ENCODE assay signal across 10 cellular contexts in the genomic region with DNA sequence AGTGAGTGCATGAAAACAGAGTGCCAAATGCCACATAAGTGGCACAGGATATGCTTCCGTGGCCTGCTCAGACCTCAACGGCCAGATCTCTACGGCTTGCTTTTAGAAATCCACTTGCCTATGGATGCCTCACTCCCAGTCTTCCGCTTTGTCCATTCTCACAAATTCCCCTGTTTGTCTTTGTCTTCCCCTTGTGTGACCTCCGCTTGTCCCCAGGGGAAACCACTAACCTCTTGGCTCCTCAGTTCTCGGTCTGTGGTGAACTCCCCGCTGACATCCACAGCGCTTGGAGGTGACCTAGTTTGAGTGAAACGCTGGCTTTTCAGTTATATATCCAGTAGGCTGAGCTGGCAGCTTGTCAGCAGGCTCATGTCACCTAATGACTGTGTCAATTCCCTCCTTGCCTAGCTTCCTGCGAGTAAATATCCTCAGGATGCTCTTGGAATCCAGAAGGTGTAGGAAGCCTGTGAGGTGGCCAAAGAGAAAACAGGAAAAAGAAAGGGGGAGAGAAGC.
DNase-seq lines count a peak whose midpoint lies in the region; ATAC-seq lines count a peak whose summit lies in the region.
"Had no signal": no experiment of that assay in that cellular context is flagged by ENCODE, and none has a peak within 500 bp of the region (broad histone marks: within the 10 kb centered on the region; RNA-seq: fewer than 3 reads in every experiment).

No MANE protein-coding gene starts in this region.

- H3K27me3 ChIP-seq in iPS-18a (ENCODE audit: control insufficient read depth, insufficient read depth, low read length) (peaks cover 4% of the 10 kb centered on the region), subcutaneous abdominal adipose tissue (ENCODE audit: control insufficient read depth in 5 of 5, insufficient read depth in 4 of 5, low read length in 5 of 5) (no peaks in the 10 kb centered on the region)

- DNase-seq in activated gamma-delta T cell treated with Interleukin-2 at 50 U/mL for 16 hours (peak; percentile 43), activated gamma-delta T cell (lab: John Stamatoyannopoulos, UW) (no peak), NCI-H345 treated with DMSO at 0.1 percent for 48 hours (lab: John Stamatoyannopoulos, UW; ENCODE audit: unreplicated experiment) (no peak)
- peak; percentile 42 for DNase-seq in activated T-helper 9 cell treated with anti-CD3 and anti-CD28 coated beads, Interleukin-2, amount 50 U/mL, for 16 hours (ENCODE audit: low read depth)

- peak overlapping the region; percentile 20 for H3K9ac ChIP-seq in iPS-18a (ENCODE audit: low read length)
- peak overlapping the region in 3 of 5 donors; percentile 4 to 41 (median 19) for H3K9ac ChIP-seq in subcutaneous abdominal adipose tissue (ENCODE audit: low read length in 5 of 5)

- H3K27ac ChIP-seq in iPS-18a (ENCODE audit: low read length) (peak overlapping the region; percentile 27), subcutaneous abdominal adipose tissue (ENCODE audit: low read depth, low read length) (peak overlapping the region; percentile 85)
- H3K27ac ChIP-seq: RWPE1 had no signal

- H3K9me3 ChIP-seq in iPS-18a (ENCODE audit: control insufficient read depth, low read depth, low read length) (no peaks in the 10 kb centered on the region), subcutaneous abdominal adipose tissue (ENCODE audit: control insufficient read depth in 5 of 5, low read length in 5 of 5) (no peaks in the 10 kb centered on the region)

- H3K4me3 ChIP-seq in iPS-18a (ENCODE audit: low read length) = peak overlapping the region; percentile 18
- H3K4me3 ChIP-seq in subcutaneous abdominal adipose tissue (ENCODE audit: low read depth in 1 of 5, low read length in 5 of 5) = peak overlapping the region in 2 of 5 donors; percentile 3 to 48

- ATAC-seq in HG02588 (IDR thresholded peaks at IDR 0.05; ENCODE audit: unreplicated experiment) (no peak), HG02973 (IDR thresholded peaks at IDR 0.05; ENCODE audit: unreplicated experiment) (no peak)
- ATAC-seq: HCT116 had no signal

- H3K36me3 ChIP-seq in iPS-18a (ENCODE audit: control insufficient read depth, low read depth, low read length) (no peaks in the 10 kb centered on the region), subcutaneous abdominal adipose tissue (ENCODE audit: control insufficient read depth in 5 of 5, insufficient read depth in 5 of 5, low read length in 5 of 5) (no peaks in the 10 kb centered on the region)

- H3K4me1 ChIP-seq in iPS-18a (ENCODE audit: control insufficient read depth, low read depth, low read length) (peaks cover 23% of the 10 kb centered on the region), subcutaneous abdominal adipose tissue (ENCODE audit: control insufficient read depth in 5 of 5, insufficient read depth in 5 of 5, low read length in 5 of 5) (peaks cover 14 to 47% (median 27%) of the 10 kb centered on the region in 5 donors)

Comparison
In these comparisons a context has a peak if more than half of its experiments do, and no peak if none do; other contexts are left out.
1. DNase-seq: peak in activated gamma-delta T cell treated with Interleukin-2 at 50 U/mL for 16 hours (single experiment) and activated T-helper 9 cell treated with anti-CD3 and anti-CD28 coated beads, Interleukin-2, amount 50 U/mL, for 16 hours (single experiment); none in activated gamma-delta T cell (single experiment) and NCI-H345 treated with DMSO at 0.1 percent for 48 hours (single experiment).